ENCODE assay signal across 8 cellular contexts in the genomic region with DNA sequence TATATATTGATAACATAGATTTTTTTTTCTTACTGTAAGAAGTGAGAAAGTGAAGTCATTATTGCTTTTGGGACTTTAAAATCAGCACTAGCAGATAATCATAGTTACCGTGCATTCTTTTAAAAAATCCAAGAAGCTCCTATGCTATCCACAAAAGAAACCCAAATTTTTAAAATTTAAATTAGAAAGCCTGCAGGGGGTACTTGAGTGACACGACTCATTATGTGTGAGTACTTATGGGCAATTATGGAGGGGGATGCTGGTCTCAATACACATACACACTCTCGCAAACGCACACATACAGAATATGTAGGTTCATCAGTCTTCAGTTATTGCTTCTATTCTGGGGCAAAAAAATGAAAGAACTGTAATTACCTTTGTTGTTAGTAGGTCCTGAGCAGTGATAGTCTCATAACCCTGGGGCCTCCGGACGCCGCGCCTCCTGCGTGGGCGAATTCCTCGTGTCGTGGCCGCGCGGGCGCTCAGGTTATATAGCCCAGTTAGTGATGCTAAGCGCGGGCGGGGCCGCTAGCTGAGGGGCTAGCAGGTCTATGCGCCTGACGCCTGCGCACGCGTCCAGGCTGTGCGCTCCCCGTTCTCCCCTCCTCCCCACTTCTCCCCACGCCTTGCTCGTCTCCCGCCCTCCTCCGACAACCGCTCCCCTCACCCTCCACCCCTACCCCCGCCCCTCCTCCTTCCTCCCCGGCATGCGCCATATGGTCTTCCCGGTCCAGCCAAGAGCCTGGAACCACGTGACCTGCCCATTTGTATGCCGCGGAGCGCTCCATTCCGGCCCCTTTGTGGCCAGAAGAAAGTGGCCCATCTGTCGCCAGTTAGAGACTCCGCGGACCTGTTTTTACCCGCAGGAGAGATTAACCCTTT. TPM values are rescaled to one million over a fixed set of nuclear protein-coding genes. Genes with fewer than 3 reads are reported as not detected.
DNase-seq lines count a peak whose midpoint lies in the region; ATAC-seq, FAIRE-seq and TF ChIP-seq lines count a peak whose summit lies in the region.

A gene (minus strand): TSS at position 463 of the 882 bp plus-strand sequence. CDS start 1,657 bp downstream, outside the sequence.

- H3K27ac Mint-ChIP-seq in astrocyte (ENCODE audit: unreplicated experiment) (peak within 1 kb of the TSS; percentile 41), nephron (no peak within 1 kb of the TSS)

- peaks cover 4% of the 10 kb centered on the region for H3K4me1 Mint-ChIP-seq in astrocyte (ENCODE audit: low read depth, unreplicated experiment)
- H3K4me1 Mint-ChIP-seq in nephron = peaks cover 46% of the 10 kb centered on the region

- no peaks in the 10 kb centered on the region for H3K79me2 ChIP-seq in astrocyte (ENCODE audit: insufficient read depth, low read length)

- H3K27me3 ChIP-seq in HUES64 (ENCODE audit: insufficient read depth, low read length) = peaks cover 100% of the 10 kb centered on the region
- peaks cover 80% of the 10 kb centered on the region for H3K27me3 ChIP-seq in astrocyte (ENCODE audit: insufficient read depth, low read length)

- H3K4me2 ChIP-seq in astrocyte (ENCODE audit: low read length) = peak within 1 kb of the TSS; percentile 65

- peaks cover 83% of the 10 kb centered on the region for H3K27me3 Mint-ChIP-seq in astrocyte (ENCODE audit: low read depth, unreplicated experiment)
- peaks cover 93% of the 10 kb centered on the region for H3K27me3 Mint-ChIP-seq in nephron (ENCODE audit: low read depth)

- H3K9me3 Mint-ChIP-seq in astrocyte (ENCODE audit: unreplicated experiment) (peaks cover 33% of the 10 kb centered on the region), nephron (peaks cover 10% of the 10 kb centered on the region)

- peaks cover 17% of the 10 kb centered on the region for H3K4me1 ChIP-seq in HUES64 (ENCODE audit: insufficient read depth, low read length)
- peaks cover 11% of the 10 kb centered on the region for H3K4me1 ChIP-seq in astrocyte (ENCODE audit: insufficient read depth, low read length)

- H4K20me1 ChIP-seq in astrocyte (ENCODE audit: insufficient read depth, low read length) = no peaks in the 10 kb centered on the region

- TF ChIP-seq CTCF in astrocyte (IDR thresholded peaks at IDR 0.05; ENCODE audit: insufficient read depth, low read depth, low read length) (no peak), nephron (IDR thresholded peaks at IDR 0.05; ENCODE audit: unreplicated experiment in 3 of 3) (no peak)

- under 1% methylated on average over 42 of the region's 45 CpGs for WGBS in HUES64

- no peak for ATAC-seq in esophagus mucosa

- H3K36me3 ChIP-seq in HUES64 (ENCODE audit: insufficient read depth, low read length) = no peaks in the 10 kb centered on the region
- no peaks in the 10 kb centered on the region for H3K36me3 ChIP-seq in astrocyte (ENCODE audit: insufficient read depth, low read length)

- no peaks in the 10 kb centered on the region for H3K9me3 ChIP-seq in HUES64 (ENCODE audit: insufficient read depth, low read depth, low read length)
- peaks cover 4% of the 10 kb centered on the region for H3K9me3 ChIP-seq in astrocyte (ENCODE audit: insufficient read depth, low read depth, low read length)

- H2AFZ ChIP-seq in astrocyte (ENCODE audit: low read depth, low read length) = no peak within 1 kb of the TSS

- DNase-seq in Daoy (ENCODE audit: low read depth) = peak; percentile 55
- DNase-seq in astrocyte (ENCODE audit: low read depth) = no peak
- no peak for DNase-seq in amniotic stem cell (lab: John Stamatoyannopoulos, UW)
- DNase-seq in EL = no peak
- DNase-seq in NK-92 treated with Interleukin-12 subunit alpha and Interleukin-12 subunit beta, amount 100 ng/mL, for 24 hours (lab: John Stamatoyannopoulos, UW) = no peak

- no peak within 1 kb of the TSS for H3K9ac ChIP-seq in HUES64 (ENCODE audit: low read depth, low read length)
- H3K9ac ChIP-seq in astrocyte (ENCODE audit: low read length) = no peak within 1 kb of the TSS

- H3K36me3 Mint-ChIP-seq in astrocyte (ENCODE audit: low read depth, unreplicated experiment) (no peaks in the 10 kb centered on the region), nephron (ENCODE audit: low read depth) (no peaks in the 10 kb centered on the region)

- no peak within 1 kb of the TSS for H3K4me3 Mint-ChIP-seq in astrocyte (ENCODE audit: unreplicated experiment)
- peak within 1 kb of the TSS; percentile 70 to 77 (median 72) for H3K4me3 Mint-ChIP-seq in nephron

- H3K4me3 ChIP-seq in HUES64 (ENCODE audit: low read length) = peak within 1 kb of the TSS; percentile 47
- H3K4me3 ChIP-seq in astrocyte (ENCODE audit: insufficient read depth, low read depth, low read length) = peak within 1 kb of the TSS; percentile 1

- FAIRE-seq in astrocyte (lab: Jason Lieb, UNC) = no peak

- no peak within 1 kb of the TSS for H3K27ac ChIP-seq in HUES64 (ENCODE audit: low read depth, low read length)
- no peak within 1 kb of the TSS for H3K27ac ChIP-seq in astrocyte (ENCODE audit: low read depth, low read length)

RNA-seq across cellular contexts. Expression of the gene that starts here (rescaled TPM):
- total RNA-seq in Daoy (2014; rRNA removed; shearing (Covaris generic)) = 0.09 TPM in 1 of 2 replicates, not detected in the other
- polyA plus RNA-seq in HUES64 (2013, experiment 1 of 2) = not detected
- not detected for polyA plus RNA-seq in HUES64 (2013, experiment 2 of 2)
- total RNA-seq in astrocyte = not detected in 2 replicates
- not detected for total RNA-seq in esophagus mucosa

Comparison
In these comparisons a context has a peak if more than half of its experiments do, and no peak if none do; other contexts are left out.
1. Peak in DNase-seq in Daoy; RNA of the gene not detected or under 1 TPM.